ENCODE assay signal across 5 cellular contexts in the genomic region with DNA sequence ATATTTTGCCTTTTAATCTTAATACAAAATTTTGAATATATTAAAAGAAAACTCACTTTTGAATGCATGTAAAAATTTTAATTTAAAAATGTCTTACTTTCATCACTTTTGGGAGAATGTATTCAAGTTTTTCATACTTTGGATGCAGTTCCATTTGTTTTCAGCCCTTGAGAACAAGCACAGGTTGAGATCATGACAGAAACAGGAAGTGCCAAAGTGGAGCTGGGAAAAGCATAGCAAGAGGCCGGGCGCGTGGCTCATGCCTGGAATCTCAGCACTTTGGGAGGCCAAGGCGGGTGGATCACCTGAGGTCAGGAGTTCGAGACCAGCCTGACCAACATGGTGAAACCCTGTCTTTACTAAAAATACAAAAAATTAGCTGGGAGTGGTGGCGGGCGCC. TPM values are rescaled to one million over a fixed set of nuclear protein-coding genes. Genes with fewer than 3 reads are reported as not detected.
"Had no signal": no experiment of that assay in that cellular context is flagged by ENCODE, and none has a peak within 500 bp of the region (broad histone marks: within the 10 kb centered on the region; RNA-seq: fewer than 3 reads in every experiment).

No MANE protein-coding gene starts in this region.

RNA-seq across cellular contexts. Expression of a gene that starts 5.3 kb away (rescaled TPM):
- total RNA-seq: PC-9, Peyer's patch, Right ventricle myocardium inferior, RPMI7951, SJCRH30 had no signal
